Comparison of ENCODE assay signal across 1 cellular context in genomic region chr1:15033264-15033663, GRCh38.
TF ChIP-seq lines count a peak whose summit lies in the region.

No MANE protein-coding gene starts in this region.

TF ChIP-seq in IMR-90, 13 proteins besides CTCF, POLR2A, EP300 and RAD21 (continued from another document):
- no peak for TF ChIP-seq USF2 (IDR thresholded peaks at IDR 0.05; ENCODE audit: low read depth, low read length)
- no peak for TF ChIP-seq MAFK (IDR thresholded peaks at IDR 0.05; ENCODE audit: low read depth, low read length)
- TF ChIP-seq BHLHE40 (IDR thresholded peaks at IDR 0.05; ENCODE audit: low read depth, low read length): no peak
- no peak for TF ChIP-seq CHD1 (IDR thresholded peaks at IDR 0.05; ENCODE audit: low read depth, low read length)
